Comparison of ENCODE assay signal across 1 cellular context in the genomic region with DNA sequence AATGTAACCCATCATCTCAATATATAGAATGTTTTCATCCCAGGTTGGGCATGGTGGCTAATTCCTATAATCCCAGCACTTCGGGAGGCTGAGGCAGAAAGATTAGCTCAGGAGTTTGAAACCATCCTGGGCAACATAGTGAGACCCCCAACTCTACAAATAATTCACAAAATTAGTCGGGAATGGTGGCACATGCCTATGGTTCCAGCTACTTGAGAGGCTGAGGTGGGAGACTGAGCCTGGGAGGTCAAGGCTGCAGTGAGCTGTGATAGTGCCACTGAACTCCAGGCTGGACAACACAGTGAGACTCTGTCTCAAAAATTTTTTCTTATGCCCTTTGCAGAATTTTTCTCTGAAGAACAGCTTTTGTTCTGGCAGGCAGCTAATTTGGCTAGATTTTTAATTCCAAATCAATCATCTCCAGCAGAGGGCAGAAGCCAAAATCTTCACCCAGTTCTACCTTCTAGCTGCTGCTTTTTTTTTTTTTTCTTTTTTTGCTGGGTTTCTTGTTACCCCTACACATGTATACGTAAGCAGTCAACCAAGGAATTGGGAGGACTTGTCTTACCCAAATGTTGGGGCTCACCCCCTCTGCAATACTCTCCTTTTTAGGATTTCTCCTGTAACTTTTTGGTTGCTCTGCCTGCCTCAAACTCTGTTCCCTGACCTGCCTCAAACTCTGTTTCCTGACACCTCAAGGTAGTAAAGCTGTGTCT.
A peak's percentile ranks its signal among the peaks of the same experiment; 100 is the strongest.
TF ChIP-seq lines count a peak whose summit lies in the region.

No MANE protein-coding gene starts in this region.

TF ChIP-seq in K562, 482 proteins besides CTCF, POLR2A, EP300 and RAD21 (continued from another document):
- TF ChIP-seq, protein P1, sequence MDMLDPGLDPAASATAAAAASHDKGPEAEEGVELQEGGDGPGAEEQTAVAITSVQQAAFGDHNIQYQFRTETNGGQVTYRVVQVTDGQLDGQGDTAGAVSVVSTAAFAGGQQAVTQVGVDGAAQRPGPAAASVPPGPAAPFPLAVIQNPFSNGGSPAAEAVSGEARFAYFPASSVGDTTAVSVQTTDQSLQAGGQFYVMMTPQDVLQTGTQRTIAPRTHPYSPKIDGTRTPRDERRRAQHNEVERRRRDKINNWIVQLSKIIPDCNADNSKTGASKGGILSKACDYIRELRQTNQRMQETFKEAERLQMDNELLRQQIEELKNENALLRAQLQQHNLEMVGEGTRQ (CRISPR knock-in tag; IDR thresholded peaks at IDR 0.05), result no peak
- TF ChIP-seq RFX7 (CRISPR knock-in tag; IDR thresholded peaks at IDR 0.05) (no peak), TRIM28 (IDR thresholded peaks at IDR 0.05) (0 out of 2 replicates have a peak, but pooled peaks have one; percentile 45)
- TF ChIP-seq, protein P2, sequence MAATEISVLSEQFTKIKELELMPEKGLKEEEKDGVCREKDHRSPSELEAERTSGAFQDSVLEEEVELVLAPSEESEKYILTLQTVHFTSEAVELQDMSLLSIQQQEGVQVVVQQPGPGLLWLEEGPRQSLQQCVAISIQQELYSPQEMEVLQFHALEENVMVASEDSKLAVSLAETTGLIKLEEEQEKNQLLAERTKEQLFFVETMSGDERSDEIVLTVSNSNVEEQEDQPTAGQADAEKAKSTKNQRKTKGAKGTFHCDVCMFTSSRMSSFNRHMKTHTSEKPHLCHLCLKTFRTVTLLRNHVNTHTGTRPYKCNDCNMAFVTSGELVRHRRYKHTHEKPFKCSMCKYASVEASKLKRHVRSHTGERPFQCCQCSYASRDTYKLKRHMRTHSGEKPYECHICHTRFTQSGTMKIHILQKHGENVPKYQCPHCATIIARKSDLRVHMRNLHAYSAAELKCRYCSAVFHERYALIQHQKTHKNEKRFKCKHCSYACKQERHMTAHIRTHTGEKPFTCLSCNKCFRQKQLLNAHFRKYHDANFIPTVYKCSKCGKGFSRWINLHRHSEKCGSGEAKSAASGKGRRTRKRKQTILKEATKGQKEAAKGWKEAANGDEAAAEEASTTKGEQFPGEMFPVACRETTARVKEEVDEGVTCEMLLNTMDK (IDR thresholded peaks at IDR 0.05; ENCODE audit: borderline replicate concordance, insufficient read depth, low read depth, low read length, poor library complexity, severe bottlenecking), result peak; percentile 16
TF ChIP-seq in K562: peak in this region for 11.
